ENCODE assay signal across 12 cellular contexts in genomic region chr12:94762943-94763342, GRCh38.
DNase-seq lines count a peak whose midpoint lies in the region; ATAC-seq, FAIRE-seq and TF ChIP-seq lines count a peak whose summit lies in the region.
"Had no signal": no experiment of that assay in that cellular context is flagged by ENCODE, and none has a peak within 500 bp of the region (broad histone marks: within the 10 kb centered on the region; RNA-seq: fewer than 3 reads in every experiment).

No MANE protein-coding gene starts in this region.

- no peaks in the 10 kb centered on the region for H3K27me3 ChIP-seq in smooth muscle cell (ENCODE audit: low read depth)
- H3K27me3 ChIP-seq: dorsolateral prefrontal cortex, SJCRH30 had no signal

- no peak overlapping the region for H3K4me3 ChIP-seq in smooth muscle cell
- H3K4me3 ChIP-seq: A549, dorsolateral prefrontal cortex, SJCRH30 had no signal

- peak overlapping the region; percentile 98 for H3K27ac ChIP-seq in smooth muscle cell (ENCODE audit: low read depth)
- H3K27ac ChIP-seq: A549, dorsolateral prefrontal cortex, SJCRH30 had no signal

- H3F3A ChIP-seq in smooth muscle cell (ENCODE audit: low read depth): peaks cover 7% of the 10 kb centered on the region

- WGBS in smooth muscle cell (ENCODE audit: low lambda C conversion rate): 69% methylated on average over 3 of the region's 3 CpGs

- H3K36me3 ChIP-seq in smooth muscle cell (ENCODE audit: low read depth): no peaks in the 10 kb centered on the region
- H3K36me3 ChIP-seq: SJCRH30 had no signal

- no peak for TF ChIP-seq CTCF in smooth muscle cell (IDR thresholded peaks at IDR 0.05; ENCODE audit: borderline replicate concordance, insufficient read depth, poor library complexity, severe bottlenecking)

- FAIRE-seq in GM12892 (lab: Jason Lieb, UNC): no peak

- no peaks in the 10 kb centered on the region for H4K20me1 ChIP-seq in smooth muscle cell (ENCODE audit: low read depth)

- intact Hi-C loops in activated CD4-positive, alpha-beta memory T cell treated with anti-CD3 and anti-CD28 coated beads for 36 hours (cut with micrococcal nuclease): no loop called here

- ATAC-seq in GM21737 (IDR thresholded peaks at IDR 0.05; ENCODE audit: unreplicated experiment): peak; percentile 10
- peak; percentile 6 for ATAC-seq in HG03565 (IDR thresholded peaks at IDR 0.05; ENCODE audit: unreplicated experiment)
- ATAC-seq: A549 had no signal

- POLR2A ChIA-PET in activated CD4-positive, alpha-beta memory T cell treated with anti-CD3 and anti-CD28 coated beads, Interleukin-2, amount 10 ng/mL, durations not matched to agents 7 days and 5 days (lab: Charles Lee): no interaction called here
- POLR2A ChIA-PET in activated CD4-positive, alpha-beta memory T cell treated with anti-CD3 and anti-CD28 coated beads for 36 hours (lab: Charles Lee): no interaction called here

- H3K4me1 Mint-ChIP-seq in activated CD4-positive, alpha-beta memory T cell treated with anti-CD3 and anti-CD28 coated beads, Interleukin-2, amount 10 ng/mL, durations not matched to agents 7 days and 5 days: peaks cover 15% of the 10 kb centered on the region
- peaks cover 7% of the 10 kb centered on the region for H3K4me1 Mint-ChIP-seq in activated CD4-positive, alpha-beta memory T cell treated with anti-CD3 and anti-CD28 coated beads for 36 hours (ENCODE audit: low read depth)

- peaks cover 10% of the 10 kb centered on the region for H3K27me3 Mint-ChIP-seq in activated CD4-positive, alpha-beta memory T cell treated with anti-CD3 and anti-CD28 coated beads, Interleukin-2, amount 10 ng/mL, durations not matched to agents 7 days and 5 days
- H3K27me3 Mint-ChIP-seq in activated CD4-positive, alpha-beta memory T cell treated with anti-CD3 and anti-CD28 coated beads for 36 hours: peaks cover 5% of the 10 kb centered on the region

- no peak overlapping the region for H3K4me2 ChIP-seq in smooth muscle cell
- H3K4me2 ChIP-seq: A549 had no signal

- H3K27ac Mint-ChIP-seq in activated CD4-positive, alpha-beta memory T cell treated with anti-CD3 and anti-CD28 coated beads, Interleukin-2, amount 10 ng/mL, durations not matched to agents 7 days and 5 days: peak overlapping the region; percentile 68
- no peak overlapping the region for H3K27ac Mint-ChIP-seq in activated CD4-positive, alpha-beta memory T cell treated with anti-CD3 and anti-CD28 coated beads for 36 hours

- H3K79me2 ChIP-seq in smooth muscle cell (ENCODE audit: low read depth): no peaks in the 10 kb centered on the region

- H3K9ac ChIP-seq in smooth muscle cell (ENCODE audit: low read depth): peak overlapping the region; percentile 93

- no peaks in the 10 kb centered on the region for H3K9me3 ChIP-seq in smooth muscle cell (replicated peaks; ENCODE audit: low read depth)
- H3K9me3 ChIP-seq: A549, SJCRH30 had no signal

- H3K36me3 Mint-ChIP-seq in activated CD4-positive, alpha-beta memory T cell treated with anti-CD3 and anti-CD28 coated beads, Interleukin-2, amount 10 ng/mL, durations not matched to agents 7 days and 5 days (ENCODE audit: low read depth): no peaks in the 10 kb centered on the region
- no peaks in the 10 kb centered on the region for H3K36me3 Mint-ChIP-seq in activated CD4-positive, alpha-beta memory T cell treated with anti-CD3 and anti-CD28 coated beads for 36 hours

- H2AFZ ChIP-seq in smooth muscle cell (ENCODE audit: low read depth): no peak overlapping the region

- DNase-seq in activated CD4-positive, alpha-beta memory T cell treated with anti-CD3 and anti-CD28 coated beads, Interleukin-2, amount 10 ng/mL, durations not matched to agents 7 days and 5 days: no peak
- DNase-seq in activated CD4-positive, alpha-beta memory T cell treated with anti-CD3 and anti-CD28 coated beads for 36 hours: no peak
- DNase-seq in smooth muscle cell (lab: John Stamatoyannopoulos, UW; ENCODE audit: unreplicated experiment) (no peak), GM12892 (ENCODE audit: insufficient read length) (no peak), dermis blood vessel endothelial cell (no peak), NCI-H1436 (lab: John Stamatoyannopoulos, UW) (no peak)
- DNase-seq: dorsolateral prefrontal cortex, NCI-H1436 treated with DMSO at 0.1 percent for 48 hours, SJCRH30 had no signal

- H3K4me3 Mint-ChIP-seq in activated CD4-positive, alpha-beta memory T cell treated with anti-CD3 and anti-CD28 coated beads, Interleukin-2, amount 10 ng/mL, durations not matched to agents 7 days and 5 days: no peak overlapping the region
- H3K4me3 Mint-ChIP-seq in activated CD4-positive, alpha-beta memory T cell treated with anti-CD3 and anti-CD28 coated beads for 36 hours: no peak overlapping the region

- TF ChIP-seq POLR2A in GM12892 (IDR thresholded peaks at IDR 0.05; ENCODE audit: low read depth, low read length): no peak

- CTCF ChIA-PET in activated CD4-positive, alpha-beta memory T cell treated with anti-CD3 and anti-CD28 coated beads, Interleukin-2, amount 10 ng/mL, durations not matched to agents 7 days and 5 days (lab: Charles Lee): interaction anchor here (1.2 to 1.4 kb wide), 2 partner anchors 159 to 661 kb away, joined by 4 to 5 read pairs; no protein-coding TSS in a partner anchor
- CTCF ChIA-PET in activated CD4-positive, alpha-beta memory T cell treated with anti-CD3 and anti-CD28 coated beads for 36 hours (lab: Charles Lee): interaction anchor here (0.8 to 1.5 kb wide), 5 partner anchors 26 to 661 kb away, joined by 3 to 4 read pairs (median 3); no protein-coding TSS in a partner anchor

- no peaks in the 10 kb centered on the region for H3K9me3 Mint-ChIP-seq in activated CD4-positive, alpha-beta memory T cell treated with anti-CD3 and anti-CD28 coated beads, Interleukin-2, amount 10 ng/mL, durations not matched to agents 7 days and 5 days
- no peaks in the 10 kb centered on the region for H3K9me3 Mint-ChIP-seq in activated CD4-positive, alpha-beta memory T cell treated with anti-CD3 and anti-CD28 coated beads for 36 hours

- H3K4me1 ChIP-seq in smooth muscle cell (ENCODE audit: low read depth): peaks cover 6% of the 10 kb centered on the region
- H3K4me1 ChIP-seq: SJCRH30 had no signal
